1 cellular context compared by ENCODE assay signal in the genomic region with DNA sequence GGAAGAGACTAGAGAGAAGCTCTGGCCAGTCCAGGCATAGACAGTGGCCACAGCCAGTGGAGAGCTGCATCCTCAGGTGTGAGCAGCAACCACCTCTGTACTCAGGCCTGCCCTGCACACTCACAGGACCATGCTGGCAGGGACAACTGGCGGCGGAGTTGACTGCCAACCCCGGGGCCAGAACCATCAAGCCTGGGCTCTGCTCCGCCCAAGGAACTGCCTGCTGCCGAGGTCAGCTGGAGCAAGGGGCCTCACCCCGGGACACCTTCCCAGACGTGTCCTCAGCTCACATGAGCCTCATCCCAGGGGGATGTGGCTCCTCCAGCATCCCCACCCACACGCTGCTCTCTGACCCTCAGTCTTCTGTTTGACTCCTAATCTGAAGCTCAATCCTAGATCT.
TF ChIP-seq lines count a peak whose summit lies in the region.

No MANE protein-coding gene starts in this region.

TF ChIP-seq in H1, 55 proteins besides CTCF, POLR2A, EP300 and RAD21:
- TF ChIP-seq ZNF274 (IDR thresholded peaks at IDR 0.05; ENCODE audit: borderline replicate concordance, extremely low read depth, low read length) (no peak), FOSL1 (IDR thresholded peaks at IDR 0.05; ENCODE audit: insufficient read depth, low read depth, low read length) (no peak), PHF8 (conservative IDR thresholded peaks at IDR 0.05; ENCODE audit: low read depth, low read length) (no peak), RFX5 (IDR thresholded peaks at IDR 0.05; ENCODE audit: borderline replicate concordance, low read depth, low read length) (no peak), BRCA1 (IDR thresholded peaks at IDR 0.05; ENCODE audit: low read depth, low read length) (no peak), EZH2 (IDR thresholded peaks at IDR 0.05; ENCODE audit: low read depth, low read length, severe bottlenecking) (no peak), SUZ12 (IDR thresholded peaks at IDR 0.05; ENCODE audit: low read length) (no peak), SP2 (IDR thresholded peaks at IDR 0.05; ENCODE audit: low read length) (no peak), EGR1 (IDR thresholded peaks at IDR 0.05; ENCODE audit: borderline replicate concordance, low read depth, low read length) (no peak), TCF12 (IDR thresholded peaks at IDR 0.05; ENCODE audit: low read depth, low read length) (no peak), CHD2 (IDR thresholded peaks at IDR 0.05; ENCODE audit: low read length) (no peak), TEAD4 (IDR thresholded peaks at IDR 0.05; ENCODE audit: low read depth, low read length) (no peak), ASH2L (IDR thresholded peaks at IDR 0.05; ENCODE audit: low read length) (no peak), HDAC6 (IDR thresholded peaks at IDR 0.05; ENCODE audit: low read depth, low read length) (no peak), BCL11A (IDR thresholded peaks at IDR 0.05; ENCODE audit: low read depth in 2 of 2, low read length in 2 of 2) (no peak), CHD1 (IDR thresholded peaks at IDR 0.05; ENCODE audit: low read depth, low read length) (no peak)
- TF ChIP-seq, protein P1, sequence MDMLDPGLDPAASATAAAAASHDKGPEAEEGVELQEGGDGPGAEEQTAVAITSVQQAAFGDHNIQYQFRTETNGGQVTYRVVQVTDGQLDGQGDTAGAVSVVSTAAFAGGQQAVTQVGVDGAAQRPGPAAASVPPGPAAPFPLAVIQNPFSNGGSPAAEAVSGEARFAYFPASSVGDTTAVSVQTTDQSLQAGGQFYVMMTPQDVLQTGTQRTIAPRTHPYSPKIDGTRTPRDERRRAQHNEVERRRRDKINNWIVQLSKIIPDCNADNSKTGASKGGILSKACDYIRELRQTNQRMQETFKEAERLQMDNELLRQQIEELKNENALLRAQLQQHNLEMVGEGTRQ (IDR thresholded peaks at IDR 0.05; ENCODE audit: low read length), result no peak
